ENCODE assay signal across 15 cellular contexts in the genomic region with DNA sequence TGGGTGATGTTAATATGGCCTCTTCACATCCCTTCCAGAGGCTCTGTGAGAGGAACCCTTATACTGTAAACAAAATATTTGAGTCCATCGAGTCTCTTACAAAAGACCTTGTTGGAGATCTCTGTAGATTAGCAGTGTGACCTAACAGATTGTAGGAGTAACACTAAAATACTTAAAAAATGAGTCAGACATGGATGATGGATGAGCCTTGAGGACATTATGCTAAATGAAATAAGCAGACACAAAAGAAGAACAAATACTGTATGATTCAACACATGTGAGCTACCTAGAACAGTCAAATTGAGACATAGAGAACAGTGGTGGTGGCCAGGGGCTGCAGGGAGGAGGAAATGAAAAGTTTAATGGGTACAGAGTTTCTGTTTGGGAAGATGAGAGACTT.
A peak's percentile ranks its signal among the peaks of the same experiment; 100 is the strongest.
DNase-seq lines count a peak whose midpoint lies in the region; ATAC-seq, FAIRE-seq and TF ChIP-seq lines count a peak whose summit lies in the region.
"Had no signal": no experiment of that assay in that cellular context is flagged by ENCODE, and none has a peak within 500 bp of the region (broad histone marks: within the 10 kb centered on the region; RNA-seq: fewer than 3 reads in every experiment).

No MANE protein-coding gene starts in this region.

- no peak overlapping the region for H3K4me3 ChIP-seq in astrocyte (ENCODE audit: insufficient read depth, low read depth, low read length)
- H3K4me3 ChIP-seq in Karpas-422 (ENCODE audit: low read length) = no peak overlapping the region
- H3K4me3 ChIP-seq: body of pancreas, esophagus squamous epithelium, K562 had no signal

- peaks cover 10% of the 10 kb centered on the region for H3K4me1 Mint-ChIP-seq in astrocyte (ENCODE audit: low read depth, unreplicated experiment)

- TF ChIP-seq CTCF in AG09319 (IDR thresholded peaks at IDR 0.05; ENCODE audit: low read depth, low read length) (no peak), astrocyte (IDR thresholded peaks at IDR 0.05; ENCODE audit: insufficient read depth, low read depth, low read length) (no peak)

- DNase-seq in AG09319 (ENCODE audit: extremely low read depth, low read depth) (peak; percentile 8), astrocyte (ENCODE audit: low read depth) (peak; percentile 92), hepatic stellate cell (ENCODE audit: low spot score) (peak; percentile 35), NCI-H526 (lab: John Stamatoyannopoulos, UW) (no peak), Karpas-422 (no peak), NCI-H2107 (lab: John Stamatoyannopoulos, UW) (no peak)
- DNase-seq: activated T-cell treated with anti-CD3 and anti-CD28 coated beads, Interleukin-2, amount 50 U/mL, for 24 hours; body of pancreas; esophagus squamous epithelium; naive thymus-derived CD8-positive, alpha-beta T cell; NCI-H2171 had no signal

- H3K4me2 ChIP-seq in astrocyte (ENCODE audit: low read length) = peak overlapping the region; percentile 43
- no peak overlapping the region for H3K4me2 ChIP-seq in Karpas-422 (ENCODE audit: low read depth, low read length, poor library complexity, severe bottlenecking)

- no peaks in the 10 kb centered on the region for H3K27me3 ChIP-seq in astrocyte (ENCODE audit: insufficient read depth, low read length)
- H3K27me3 ChIP-seq in Karpas-422 (ENCODE audit: low read length) = no peaks in the 10 kb centered on the region
- H3K27me3 ChIP-seq: body of pancreas had no signal

- peak overlapping the region; percentile 0 for H3K27ac Mint-ChIP-seq in astrocyte (ENCODE audit: unreplicated experiment)
- H3K27ac Mint-ChIP-seq: activated T-cell treated with anti-CD3 and anti-CD28 coated beads, Interleukin-2, amount 50 U/mL, for 24 hours; stimulated activated naive CD8-positive, alpha-beta T cell treated with anti-CD3 and anti-CD28 coated beads, Interleukin-15, Interleukin-2, amounts not matched to agents 100 ng/mL and 50 ng/mL, for 24 hours had no signal

- peak; percentile 72 for FAIRE-seq in astrocyte (lab: Jason Lieb, UNC)
- FAIRE-seq: K562 had no signal

- no peaks in the 10 kb centered on the region for H3K9me3 ChIP-seq in astrocyte (ENCODE audit: insufficient read depth, low read depth, low read length)
- H3K9me3 ChIP-seq in Karpas-422 (ENCODE audit: low read length) = no peaks in the 10 kb centered on the region
- H3K9me3 ChIP-seq: body of pancreas, esophagus squamous epithelium had no signal

- no peak overlapping the region for H3K9ac ChIP-seq in astrocyte (ENCODE audit: low read length)
- no peak overlapping the region for H3K9ac ChIP-seq in Karpas-422 (ENCODE audit: low read length)

- H3K4me3 Mint-ChIP-seq in astrocyte (ENCODE audit: unreplicated experiment) = no peak overlapping the region
- H3K4me3 Mint-ChIP-seq: activated T-cell treated with anti-CD3 and anti-CD28 coated beads, Interleukin-2, amount 50 U/mL, for 24 hours; naive thymus-derived CD8-positive, alpha-beta T cell; stimulated activated naive CD8-positive, alpha-beta T cell treated with anti-CD3 and anti-CD28 coated beads, Interleukin-15, Interleukin-2, amounts not matched to agents 100 ng/mL and 50 ng/mL, for 24 hours had no signal

- peaks cover 2% of the 10 kb centered on the region for H3K4me1 ChIP-seq in astrocyte (ENCODE audit: insufficient read depth, low read length)
- no peaks in the 10 kb centered on the region for H3K4me1 ChIP-seq in Karpas-422 (ENCODE audit: low read length)
- H3K4me1 ChIP-seq: body of pancreas, esophagus squamous epithelium had no signal

- H3K27ac ChIP-seq in astrocyte (ENCODE audit: low read depth, low read length) (peak overlapping the region; percentile 14), Karpas-422 (ENCODE audit: low read length) (no peak overlapping the region)
- H3K27ac ChIP-seq: body of pancreas, esophagus squamous epithelium had no signal

- H3K36me3 Mint-ChIP-seq in astrocyte (ENCODE audit: low read depth, unreplicated experiment) = no peaks in the 10 kb centered on the region
- H3K36me3 Mint-ChIP-seq: naive thymus-derived CD8-positive, alpha-beta T cell had no signal

- H2AFZ ChIP-seq in astrocyte (ENCODE audit: low read depth, low read length) = no peak overlapping the region
- no peak overlapping the region for H2AFZ ChIP-seq in Karpas-422 (ENCODE audit: low read length)

- H3K36me3 ChIP-seq in astrocyte (ENCODE audit: insufficient read depth, low read length) (no peaks in the 10 kb centered on the region), Karpas-422 (ENCODE audit: insufficient read depth, low read length) (no peaks in the 10 kb centered on the region)
- H3K36me3 ChIP-seq: esophagus squamous epithelium had no signal

- ATAC-seq in GM18868 (IDR thresholded peaks at IDR 0.05; ENCODE audit: unreplicated experiment) (peak; percentile 76), HG03469 (IDR thresholded peaks at IDR 0.05; ENCODE audit: unreplicated experiment) (no peak)
- ATAC-seq: body of pancreas; K562; naive thymus-derived CD8-positive, alpha-beta T cell had no signal

- H3K79me2 ChIP-seq in astrocyte (ENCODE audit: insufficient read depth, low read length) (no peaks in the 10 kb centered on the region), Karpas-422 (ENCODE audit: low read length) (no peaks in the 10 kb centered on the region)

- H3K9me2 ChIP-seq in Karpas-422 (replicated peaks; ENCODE audit: insufficient read depth, low read length) = no peaks in the 10 kb centered on the region

- no peaks in the 10 kb centered on the region for H4K20me1 ChIP-seq in astrocyte (ENCODE audit: insufficient read depth, low read length)
- H4K20me1 ChIP-seq in Karpas-422 (ENCODE audit: insufficient read depth, low read depth, low read length) = no peaks in the 10 kb centered on the region

- no peaks in the 10 kb centered on the region for H3K27me3 Mint-ChIP-seq in astrocyte (ENCODE audit: low read depth, unreplicated experiment)
- H3K27me3 Mint-ChIP-seq: activated T-cell treated with anti-CD3 and anti-CD28 coated beads, Interleukin-2, amount 50 U/mL, for 24 hours; stimulated activated naive CD8-positive, alpha-beta T cell treated with anti-CD3 and anti-CD28 coated beads, Interleukin-15, Interleukin-2, amounts not matched to agents 100 ng/mL and 50 ng/mL, for 24 hours had no signal

- peaks cover 2% of the 10 kb centered on the region for H3K9me3 Mint-ChIP-seq in astrocyte (ENCODE audit: unreplicated experiment)
- H3K9me3 Mint-ChIP-seq: activated T-cell treated with anti-CD3 and anti-CD28 coated beads, Interleukin-2, amount 50 U/mL, for 24 hours; naive thymus-derived CD8-positive, alpha-beta T cell; stimulated activated naive CD8-positive, alpha-beta T cell treated with anti-CD3 and anti-CD28 coated beads, Interleukin-15, Interleukin-2, amounts not matched to agents 100 ng/mL and 50 ng/mL, for 24 hours had no signal

Comparison
In these comparisons a context has a peak if more than half of its experiments do, and no peak if none do; other contexts are left out.
1. DNase-seq: peak in AG09319 (single experiment), astrocyte (single experiment) and hepatic stellate cell (single experiment); none in NCI-H526 (0 of 2), Karpas-422 (single experiment) and NCI-H2107 (single experiment).